Comparison of ENCODE assay signal across 8 cellular contexts in genomic region chr10:27258838-27259532, GRCh38. TPM values are rescaled to one million over a fixed set of nuclear protein-coding genes. Genes with fewer than 3 reads are reported as not detected.
DNase-seq lines count a peak whose midpoint lies in the region; ATAC-seq, FAIRE-seq and TF ChIP-seq lines count a peak whose summit lies in the region.

No MANE protein-coding gene starts in this region.

- peak overlapping the region; percentile 79 for H3K4me3 ChIP-seq in hepatocyte
- peak overlapping the region; percentile 39 to 56 (median 46) for H3K4me3 ChIP-seq in sigmoid colon

- TF ChIP-seq CTCF in hepatocyte (IDR thresholded peaks at IDR 0.05; ENCODE audit: poor library complexity) (no peak), sigmoid colon (IDR thresholded peaks at IDR 0.05) (no peak), RWPE1 (conservative IDR thresholded peaks at IDR 0.05; ENCODE audit: low read depth) (no peak)

- peak overlapping the region; percentile 85 for H3K4me3 Mint-ChIP-seq in activated naive CD4-positive, alpha-beta T cell treated with anti-CD3 and anti-CD28 coated beads for 36 hours

- H3K4me1 ChIP-seq in hepatocyte (ENCODE audit: insufficient read depth) (no peaks in the 10 kb centered on the region), sigmoid colon (peaks cover 0 to 13% (median 11%) of the 10 kb centered on the region in 4 donors)

- peaks cover 8% of the 10 kb centered on the region for H3K9me3 Mint-ChIP-seq in activated naive CD4-positive, alpha-beta T cell treated with anti-CD3 and anti-CD28 coated beads for 36 hours

- WGBS in hepatocyte (ENCODE audit: low lambda C conversion rate, missing lambda C conversion rate), result 2% methylated on average over 31 of the region's 65 CpGs
- WGBS in sigmoid colon, 2 donors, result 3 to 7% methylated on average over 65 of the region's 65 CpGs

- no peaks in the 10 kb centered on the region for H4K20me1 ChIP-seq in hepatocyte (ENCODE audit: insufficient read depth, poor library complexity, severe bottlenecking)

- peaks cover 19% of the 10 kb centered on the region for H3K4me1 Mint-ChIP-seq in activated naive CD4-positive, alpha-beta T cell treated with anti-CD3 and anti-CD28 coated beads for 36 hours (ENCODE audit: low read depth)

- no peak overlapping the region for H3K27ac ChIP-seq in hepatocyte
- H3K27ac ChIP-seq in sigmoid colon, result peak overlapping the region in 2 of 4 donors; percentile 15 to 67
- no peak overlapping the region for H3K27ac ChIP-seq in RWPE1

- H3K36me3 ChIP-seq in hepatocyte (replicated peaks; ENCODE audit: insufficient read depth, low read depth) (no peaks in the 10 kb centered on the region), sigmoid colon (no peaks in the 10 kb centered on the region)

- POLR2A ChIA-PET in RWPE1 (lab: Yijun Ruan, JAX; ENCODE audit: low non-redundant PET), result no interaction called here

- no peak for TF ChIP-seq EP300 in sigmoid colon (IDR thresholded peaks at IDR 0.05)

- H3K4me2 ChIP-seq in hepatocyte, result peak overlapping the region; percentile 98

- H3K9me3 ChIP-seq in hepatocyte (ENCODE audit: low read depth), result no peaks in the 10 kb centered on the region
- no peaks in the 10 kb centered on the region for H3K9me3 ChIP-seq in sigmoid colon

- intact Hi-C loops in activated naive CD4-positive, alpha-beta T cell treated with anti-CD3 and anti-CD28 coated beads for 36 hours (cut with micrococcal nuclease), result no loop called here
- intact Hi-C loops in sigmoid colon (cut with DNase I), result no loop called here

- H3K36me3 Mint-ChIP-seq in activated naive CD4-positive, alpha-beta T cell treated with anti-CD3 and anti-CD28 coated beads for 36 hours (ENCODE audit: low read depth), result peaks cover 3% of the 10 kb centered on the region

- H2AFZ ChIP-seq in hepatocyte, result peak overlapping the region; percentile 81

- H3K27me3 Mint-ChIP-seq in activated naive CD4-positive, alpha-beta T cell treated with anti-CD3 and anti-CD28 coated beads for 36 hours (ENCODE audit: low read depth), result peaks cover 44% of the 10 kb centered on the region

- peak; percentile 54 for FAIRE-seq in GM12891 (lab: Jason Lieb, UNC)

- peaks cover 55% of the 10 kb centered on the region for H3K27me3 ChIP-seq in hepatocyte
- H3K27me3 ChIP-seq in sigmoid colon, result peaks cover 9 to 66% (median 38%) of the 10 kb centered on the region in 3 donors

- peak; percentile 65 for ATAC-seq in HG02763 (IDR thresholded peaks at IDR 0.05; ENCODE audit: unreplicated experiment)

- H3K79me2 ChIP-seq in hepatocyte, result no peaks in the 10 kb centered on the region

- H3K9me2 ChIP-seq in hepatocyte (replicated peaks; ENCODE audit: insufficient read depth), result no peaks in the 10 kb centered on the region

- DNase-seq in GM12891 (ENCODE audit: insufficient read length, low spot score), result no peak
- peak; percentile 23 for DNase-seq in activated naive CD4-positive, alpha-beta T cell treated with anti-CD3 and anti-CD28 coated beads for 36 hours
- DNase-seq in hepatocyte (ENCODE audit: low spot score), result peak; percentile 58
- DNase-seq in sigmoid colon, result no peak
- DNase-seq in D341Med (ENCODE audit: low spot score), result no peak
- DNase-seq in RWPE1 (ENCODE audit: low spot score), result no peak
- DNase-seq in NOMO-1 treated with dmso at 0.1 percent for 144 hours (lab: John Stamatoyannopoulos, UW; ENCODE audit: unreplicated experiment), result no peak

- TF ChIP-seq POLR2A in GM12891 (IDR thresholded peaks at IDR 0.05; ENCODE audit: low read depth, low read length) (no peak), sigmoid colon (IDR thresholded peaks at IDR 0.05) (no peak)

- no peak overlapping the region for H3K27ac Mint-ChIP-seq in activated naive CD4-positive, alpha-beta T cell treated with anti-CD3 and anti-CD28 coated beads for 36 hours

- CTCF ChIA-PET in activated naive CD4-positive, alpha-beta T cell treated with anti-CD3 and anti-CD28 coated beads for 36 hours (lab: Charles Lee), result no interaction called here
- CTCF ChIA-PET in RWPE1 (lab: Yijun Ruan, JAX), result interaction anchor here (0.6 to 0.8 kb wide), 4 partner anchors 35 to 209 kb away, joined by 3 to 4 read pairs (median 3); no protein-coding TSS in a partner anchor

TF ChIP-seq in GM12891, 5 proteins besides CTCF, POLR2A, EP300 and RAD21:
- TF ChIP-seq TAF1 (IDR thresholded peaks at IDR 0.05; ENCODE audit: low read depth, low read length) (no peak), POLR2AphosphoS5 (IDR thresholded peaks at IDR 0.05; ENCODE audit: low read depth, low read length) (no peak), POU2F2 (IDR thresholded peaks at IDR 0.05; ENCODE audit: low read depth, low read length) (no peak), PAX5 (IDR thresholded peaks at IDR 0.05; ENCODE audit: insufficient read depth, low read length, severe bottlenecking) (no peak), SPI1 (IDR thresholded peaks at IDR 0.05; ENCODE audit: low read depth, low read length) (no peak)

RNA-seq across cellular contexts. Expression of gene ACBD5, which starts 18.4 kb away (rescaled TPM):
- 6.9 TPM for polyA plus RNA-seq in GM12891 (2012; ENCODE audit: low read depth, missing spikeins)
- 10 to 100 TPM in 1 of 2 experiments, 1 to 10 TPM in 1; 8.7 to 10.4 TPM for total RNA-seq in activated naive CD4-positive, alpha-beta T cell treated with anti-CD3 and anti-CD28 coated beads for 36 hours
- total RNA-seq in hepatocyte, result 29.8 and 30.7 TPM in 2 replicates
- 14.2 and 16.2 TPM in 2 replicates for polyA plus RNA-seq in hepatocyte
- total RNA-seq in sigmoid colon, result 10 to 100 TPM; 11.5 to 21.9 (median 17.2) TPM
- 10 to 100 TPM; 16.2 to 36.8 (median 22.2) TPM for polyA plus RNA-seq in sigmoid colon

Comparison
In these comparisons a context has a peak if more than half of its experiments do, and no peak if none do; other contexts are left out.
1. DNase-seq: peak in activated naive CD4-positive, alpha-beta T cell treated with anti-CD3 and anti-CD28 coated beads for 36 hours (single experiment) and hepatocyte (single experiment); none in GM12891 (single experiment), sigmoid colon (single experiment), D341Med (single experiment), RWPE1 (single experiment) and NOMO-1 treated with dmso at 0.1 percent for 144 hours (single experiment).